8 cellular contexts compared by ENCODE assay signal in genomic region chr11:67583319-67584204, GRCh38. TPM values are rescaled to one million over a fixed set of nuclear protein-coding genes. Genes with fewer than 3 reads are reported as not detected.
A peak's percentile ranks its signal among the peaks of the same experiment; 100 is the strongest.
DNase-seq lines count a peak whose midpoint lies in the region; ATAC-seq and TF ChIP-seq lines count a peak whose summit lies in the region.

Gene GSTP1 (plus strand): TSS chr11:67583812. CDS start chr11:67583844, 32 bp downstream.

- 0 to 1% (median 0%) methylated on average over 74 to 76 of the region's 76 CpGs for whole genome bisulfite sequencing in adipose tissue, 3 donors
- 0 to 1% (median 0%) methylated on average over 51 to 76 of the region's 76 CpGs for WGBS in psoas muscle, 3 donors

- ATAC-seq in GM21526 (IDR thresholded peaks at IDR 0.05; ENCODE audit: low FRiP score, unreplicated experiment) (peak; percentile 45), psoas muscle (peak; percentile 96 to 98 (median 96))

- H3K27ac ChIP-seq in adipose tissue (ENCODE audit: low read depth, low read length), result peak within 1 kb of the TSS; percentile 39
- H3K27ac ChIP-seq in left ventricle myocardium inferior (replicated peaks), result peak within 1 kb of the TSS; percentile 99
- peak within 1 kb of the TSS; percentile 96 for H3K27ac ChIP-seq in psoas muscle

- H3K36me3 ChIP-seq in left ventricle myocardium inferior, result peaks cover 28% of the 10 kb centered on the region
- H3K36me3 ChIP-seq in psoas muscle (ENCODE audit: insufficient read depth in 1 of 2, low read depth in 1 of 2), result peaks cover 0 to 39% of the 10 kb centered on the region in 2 donors

- intact Hi-C loops in left ventricle myocardium inferior (cut with micrococcal nuclease) (no loop called here), psoas muscle (cut with DNase I) (no loop called here)

- H3K27me3 ChIP-seq in left ventricle myocardium inferior (ENCODE audit: low read depth) (peaks cover under 1% of the 10 kb centered on the region), psoas muscle (ENCODE audit: insufficient read depth in 3 of 3, low read length in 2 of 3) (peaks cover 0 to under 1% (median 0%) of the 10 kb centered on the region in 3 donors)

- H3K4me3 ChIP-seq in left ventricle myocardium inferior (peak within 1 kb of the TSS; percentile 91), psoas muscle (peak within 1 kb of the TSS; percentile 95)

- H3K9me3 ChIP-seq in left ventricle myocardium inferior (replicated peaks), result no peaks in the 10 kb centered on the region
- H3K9me3 ChIP-seq in psoas muscle, result no peaks in the 10 kb centered on the region

- DNase-seq in DMS53 treated with DMSO at 0.1 percent for 48 hours (lab: John Stamatoyannopoulos, UW; ENCODE audit: unreplicated experiment) (peak; percentile 92), KG1 (lab: John Stamatoyannopoulos, UW) (peak; percentile 97), T-helper 1 cell (peak; percentile 52 to 82 (median 63)), left ventricle myocardium inferior (peak; percentile 94), psoas muscle (peak; percentile 93 to 97), ureter (ENCODE audit: low spot score) (peak; percentile 93)

- H3K4me1 ChIP-seq in left ventricle myocardium inferior (peaks cover 24% of the 10 kb centered on the region), psoas muscle (peaks cover 12% of the 10 kb centered on the region)

- TF ChIP-seq CTCF in left ventricle myocardium inferior (IDR thresholded peaks at IDR 0.05; ENCODE audit: borderline replicate concordance) (peak; percentile 89), psoas muscle (IDR thresholded peaks at IDR 0.05) (peak; percentile 68)

RNA-seq across cellular contexts. Expression of gene GSTP1, which starts in this region (rescaled TPM):
- polyA plus RNA-seq in adipose tissue (100 to 1,000 TPM; 324 to 594 (median 489) TPM), psoas muscle (100 to 1,000 TPM; 279 to 410 (median 383) TPM)
- total RNA-seq in left ventricle myocardium inferior (313 TPM), psoas muscle (100 to 1,000 TPM; 224 to 364 (median 274) TPM), ureter (771 TPM)

Comparison
In these comparisons a context has a peak if more than half of its experiments do, and no peak if none do; other contexts are left out.
1. Peak in every context shown above with its lines: DNase-seq, ATAC-seq, H3K4me3 ChIP-seq and H3K27ac ChIP-seq.
2. H3K27ac ChIP-seq: peak in every context shown above with its lines; median percentile 99 in left ventricle myocardium inferior; 96 in psoas muscle; 39 in adipose tissue.